Comparison of ENCODE assay signal across 10 cellular contexts in the genomic region with DNA sequence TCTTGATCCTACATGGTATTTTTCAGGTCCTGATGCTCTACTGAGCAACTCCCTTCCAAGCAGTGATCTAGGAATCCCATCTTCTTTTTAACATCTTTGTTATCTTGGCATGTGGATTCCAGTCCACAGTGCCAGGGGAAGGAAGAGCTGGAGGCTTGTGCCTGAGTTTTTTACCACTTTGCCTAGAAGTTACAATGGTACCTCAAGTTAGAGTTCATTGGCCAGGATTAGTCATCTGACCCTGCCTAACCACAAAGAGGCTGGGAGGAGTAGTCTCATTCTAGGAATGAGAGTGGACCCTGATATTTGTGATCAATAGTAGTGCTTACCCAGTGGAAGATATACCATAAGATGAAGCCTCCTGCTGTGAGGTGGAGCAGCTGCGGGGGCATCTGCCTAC.
DNase-seq lines count a peak whose midpoint lies in the region; ATAC-seq and TF ChIP-seq lines count a peak whose summit lies in the region.
"Had no signal": no experiment of that assay in that cellular context is flagged by ENCODE, and none has a peak within 500 bp of the region (broad histone marks: within the 10 kb centered on the region; RNA-seq: fewer than 3 reads in every experiment).

No MANE protein-coding gene starts in this region.

- H3K4me1 Mint-ChIP-seq in chondrocyte (ENCODE audit: low read depth) = peaks cover 72% of the 10 kb centered on the region
- H3K4me1 Mint-ChIP-seq in nephron = peaks cover 72% of the 10 kb centered on the region
- H3K4me1 Mint-ChIP-seq: CD4-positive, alpha-beta memory T cell had no signal

- peak overlapping the region; percentile 65; the same call in 1 of the 2 replicates for H3K27ac ChIP-seq in HUES6 (ENCODE audit: low read depth, low read length)

- H3K36me3 ChIP-seq in HUES6 (ENCODE audit: control insufficient read depth, insufficient read depth, low read length) = no peaks in the 10 kb centered on the region

- no peak for ATAC-seq in HG02938 (IDR thresholded peaks at IDR 0.05; ENCODE audit: unreplicated experiment)

- no peaks in the 10 kb centered on the region for H3K9me3 ChIP-seq in HUES6 (ENCODE audit: control insufficient read depth, insufficient read depth, low read depth, low read length)

- H3K4me3 ChIP-seq in HUES6 (ENCODE audit: low read depth, low read length) = no peak overlapping the region; the same call in 1 of the 2 replicates

- H3K9me3 Mint-ChIP-seq in chondrocyte (ENCODE audit: low read depth) (no peaks in the 10 kb centered on the region), nephron (no peaks in the 10 kb centered on the region)

- no peak for TF ChIP-seq CTCF in chondrocyte (IDR thresholded peaks at IDR 0.05)
- TF ChIP-seq CTCF in nephron (IDR thresholded peaks at IDR 0.05; ENCODE audit: unreplicated experiment in 3 of 3) = no peak

- no peaks in the 10 kb centered on the region for H3K36me3 Mint-ChIP-seq in chondrocyte (ENCODE audit: low read depth)
- no peaks in the 10 kb centered on the region for H3K36me3 Mint-ChIP-seq in nephron (ENCODE audit: low read depth)
- H3K36me3 Mint-ChIP-seq: CD4-positive, alpha-beta memory T cell had no signal

- no peak overlapping the region for H3K4me3 Mint-ChIP-seq in chondrocyte (ENCODE audit: unreplicated experiment)
- no peak overlapping the region for H3K4me3 Mint-ChIP-seq in nephron
- H3K4me3 Mint-ChIP-seq: CD4-positive, alpha-beta memory T cell had no signal

- H3K27ac Mint-ChIP-seq in chondrocyte (ENCODE audit: unreplicated experiment) (peak overlapping the region; percentile 29), nephron (peak overlapping the region; percentile 65 to 94 (median 79))
- H3K27ac Mint-ChIP-seq: CD4-positive, alpha-beta memory T cell had no signal

- no peak overlapping the region for H3K9ac ChIP-seq in HUES6 (ENCODE audit: low read length)

- in situ Hi-C loops in ACHN (cut with HindIII; ENCODE audit: low pct_ligation_motif_present, low pct_unique_long_range_greater_than_20kb, low sequenced_read_pairs) = no loop called here

- no peaks in the 10 kb centered on the region for H3K27me3 Mint-ChIP-seq in chondrocyte (ENCODE audit: low read depth)
- H3K27me3 Mint-ChIP-seq in nephron (ENCODE audit: low read depth) = peaks cover 3% of the 10 kb centered on the region
- H3K27me3 Mint-ChIP-seq: CD4-positive, alpha-beta memory T cell had no signal

- DNase-seq in ACHN = peak; percentile 26
- no peak for DNase-seq in chondrocyte (ENCODE audit: low spot score)
- no peak for DNase-seq in NOMO-1 (lab: John Stamatoyannopoulos, UW; ENCODE audit: unreplicated experiment in 2 of 2)
- DNase-seq in stimulated activated CD4-positive, alpha-beta T cell treated with anti-CD3 and anti-CD28 coated beads, Interleukin-4, amount 100 ng/mL, for 24 hours = no peak
- DNase-seq: CD4-positive, alpha-beta memory T cell; HCEC 1CT; NCI-H1092 had no signal

- H3K4me1 ChIP-seq in HUES6 (ENCODE audit: control insufficient read depth, insufficient read depth, low read length) = peaks cover 66% of the 10 kb centered on the region

- H3K27me3 ChIP-seq in HUES6 (ENCODE audit: control insufficient read depth, insufficient read depth, low read length) = no peaks in the 10 kb centered on the region; the same call in 1 of the 2 replicates
